24 cellular contexts compared by ENCODE assay signal in the genomic region with DNA sequence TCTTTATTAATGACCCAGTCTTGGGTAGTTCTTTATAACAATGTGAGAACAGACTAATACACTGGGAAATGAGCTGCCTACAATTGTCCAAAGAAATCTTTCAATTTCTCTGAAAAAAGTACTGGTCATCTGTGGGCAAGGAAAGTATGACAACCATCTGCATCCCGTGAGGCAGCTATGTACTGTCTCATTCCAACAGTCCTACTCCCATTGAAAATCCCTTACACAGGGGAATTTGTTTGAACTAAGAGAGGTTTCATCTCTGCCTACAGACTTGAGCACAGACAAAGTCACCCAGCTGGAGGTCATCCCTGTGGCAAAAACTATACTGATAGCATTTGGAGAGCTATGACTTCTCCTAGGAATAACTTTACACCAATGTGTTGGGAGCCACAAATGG. TPM values are rescaled to one million over a fixed set of nuclear protein-coding genes. Genes with fewer than 3 reads are reported as not detected.
DNase-seq lines count a peak whose midpoint lies in the region; ATAC-seq and TF ChIP-seq lines count a peak whose summit lies in the region.
"Had no signal": no experiment of that assay in that cellular context is flagged by ENCODE, and none has a peak within 500 bp of the region (broad histone marks: within the 10 kb centered on the region; RNA-seq: fewer than 3 reads in every experiment).

No MANE protein-coding gene starts in this region.

- no peak overlapping the region for H2BK120ac ChIP-seq in trophoblast cell (ENCODE audit: insufficient read depth, low read length, poor library complexity)

- H3K4me1 ChIP-seq in fibroblast of lung (ENCODE audit: control insufficient read depth, extremely low read depth, insufficient read depth, low read length) (peaks cover 17% of the 10 kb centered on the region), trophoblast cell (ENCODE audit: control insufficient read depth in 1 of 2, insufficient read depth in 2 of 2, low read length in 2 of 2) (peaks cover 3 to 4% of the 10 kb centered on the region in 2 experiments)
- H3K4me1 ChIP-seq: BLaER1, left lung had no signal

- no peak overlapping the region for H3K14ac ChIP-seq in trophoblast cell (ENCODE audit: low read length)

- H3K27ac ChIP-seq in fibroblast of lung (ENCODE audit: insufficient read depth, low read length) (no peak overlapping the region), trophoblast cell (ENCODE audit: low read depth, low read length) (no peak overlapping the region)
- H3K27ac ChIP-seq: BLaER1, left lung, thoracic aorta had no signal

- H3K4me2 ChIP-seq in fibroblast of lung (ENCODE audit: extremely low read depth, insufficient read depth, low read length) (no peak overlapping the region), trophoblast cell (ENCODE audit: low read length) (no peak overlapping the region)
- H3K4me2 ChIP-seq: BLaER1 had no signal

- H2AK5ac ChIP-seq in trophoblast cell (ENCODE audit: low read length), result no peak overlapping the region

- H3K9ac ChIP-seq in fibroblast of lung (ENCODE audit: insufficient read depth, low read length) (no peak overlapping the region), trophoblast cell (ENCODE audit: low read length) (no peak overlapping the region)
- H3K9ac ChIP-seq: BLaER1 had no signal

- no peaks in the 10 kb centered on the region for H3K27me3 ChIP-seq in fibroblast of lung (ENCODE audit: control insufficient read depth, insufficient read depth, low read length)
- no peaks in the 10 kb centered on the region for H3K27me3 ChIP-seq in trophoblast cell (ENCODE audit: insufficient read depth, low read length)
- H3K27me3 ChIP-seq: BLaER1, left lung had no signal

- no peak overlapping the region for H4K8ac ChIP-seq in trophoblast cell (ENCODE audit: low read depth, low read length)

- WGBS in trophoblast cell (ENCODE audit: extremely low coverage, insufficient coverage, insufficient read length), result no CpG with 5 or more reads among the region's 1 CpG

- H3K79me2 ChIP-seq in fibroblast of lung (ENCODE audit: control insufficient read depth, insufficient read depth, low read length), result no peaks in the 10 kb centered on the region
- no peaks in the 10 kb centered on the region for H3K79me2 ChIP-seq in trophoblast cell (ENCODE audit: control insufficient read depth, insufficient read depth, low read length, poor library complexity)

- no peak overlapping the region for H2BK12ac ChIP-seq in trophoblast cell (ENCODE audit: low read length)

- no peaks in the 10 kb centered on the region for H4K20me1 ChIP-seq in fibroblast of lung (ENCODE audit: control insufficient read depth, extremely low read depth, insufficient read depth, low read length)
- H4K20me1 ChIP-seq: BLaER1 had no signal

- H3K4me3 ChIP-seq in fibroblast of lung (replicated peaks in 1 of 4; ENCODE audit: control extremely low read depth in 1 of 4, insufficient read depth in 1 of 4, low read depth in 3 of 4, low read length in 4 of 4) (no peak overlapping the region), trophoblast cell (ENCODE audit: low read depth, low read length) (no peak overlapping the region)
- H3K4me3 ChIP-seq: BLaER1, GM12878, left lung, thoracic aorta had no signal

- no peak overlapping the region for H3K4ac ChIP-seq in trophoblast cell (ENCODE audit: low read depth, low read length)

- no peak overlapping the region for H3K23ac ChIP-seq in trophoblast cell (ENCODE audit: low read length)

- no peak overlapping the region for H3K18ac ChIP-seq in trophoblast cell (ENCODE audit: low read length)

- H2AFZ ChIP-seq in fibroblast of lung (ENCODE audit: low read length) (no peak overlapping the region), trophoblast cell (ENCODE audit: insufficient read depth, low read length, poor library complexity) (no peak overlapping the region)

- H3K9me3 ChIP-seq in fibroblast of lung (ENCODE audit: control insufficient read depth, insufficient read depth, low read depth, low read length) (no peaks in the 10 kb centered on the region), trophoblast cell (ENCODE audit: insufficient read depth, low read depth, low read length) (no peaks in the 10 kb centered on the region)
- H3K9me3 ChIP-seq: BLaER1, left lung, thoracic aorta had no signal

- DNase-seq in EL, result peak; percentile 81
- peak; percentile 14 to 92 for DNase-seq in fibroblast of lung (ENCODE audit: low read depth in 2 of 2)
- DNase-seq in trophoblast cell, result peak; percentile 40 to 76
- no peak for DNase-seq in stimulated activated CD4-positive, alpha-beta T cell treated with anti-CD3 and anti-CD28 coated beads, Interleukin-4, amount 100 ng/mL, for 24 hours
- no peak for DNase-seq in DMS114 treated with DMSO at 0.1 percent for 48 hours (lab: John Stamatoyannopoulos, UW; ENCODE audit: unreplicated experiment)
- no peak for DNase-seq in NCI-H2171 treated with DMSO at 0.1 percent for 48 hours (lab: John Stamatoyannopoulos, UW)
- DNase-seq in SKM-1 (lab: John Stamatoyannopoulos, UW; ENCODE audit: unreplicated experiment), result no peak
- DNase-seq: activated B cell treated with CpG ODN at 0.5 μM for 24 hours; activated CD8-positive, alpha-beta T cell treated with anti-CD3 and anti-CD28 coated beads, Interleukin-2, amount 10 ng/mL, durations not matched to agents 7 days and 5 days; activated naive CD4-positive, alpha-beta T cell treated with Interleukin-2 at 50 U/mL for 16 hours; activated T-cell treated with anti-CD3 and anti-CD28 coated beads, Interleukin-2, amount 50 U/mL, for 24 hours; cortex of kidney; glutamatergic neuron; left lung; NCI-H2107; NCI-H524 treated with DMSO at 0.1 percent for 48 hours; SHP77; T-helper 17 cell had no signal

- no peak overlapping the region for H4K12ac ChIP-seq in trophoblast cell (ENCODE audit: low read depth, low read length)

- H3K79me1 ChIP-seq in trophoblast cell (ENCODE audit: low read length), result no peaks in the 10 kb centered on the region

- peak; percentile 48 for ATAC-seq in SK-N-SH treated with all-trans-retinoic acid at 6 μM for 48 hours
- ATAC-seq: activated CD8-positive, alpha-beta T cell treated with anti-CD3 and anti-CD28 coated beads, Interleukin-2, amount 10 ng/mL, durations not matched to agents 7 days and 5 days; GM12878; left lung; stimulated activated effector memory CD8-positive, alpha-beta T cell treated with anti-CD3 and anti-CD28 coated beads, Interleukin-12 subunit alpha, Interleukin-12 subunit beta, amount 100 ng/mL, for 72 hours; T-helper 17 cell had no signal

- H4K91ac ChIP-seq in trophoblast cell (ENCODE audit: low read depth, low read length), result no peak overlapping the region

- TF ChIP-seq CTCF in fibroblast of lung (conservative IDR thresholded peaks at IDR 0.05 in 1 of 2, IDR thresholded peaks at IDR 0.05 in 1 of 2; ENCODE audit: low read depth in 1 of 2, low read length in 2 of 2), result no peak

- H3K36me3 ChIP-seq in fibroblast of lung (ENCODE audit: control insufficient read depth, insufficient read depth, low read length) (no peaks in the 10 kb centered on the region), trophoblast cell (ENCODE audit: control insufficient read depth in 1 of 2, insufficient read depth in 2 of 2, low read length in 2 of 2) (no peaks in the 10 kb centered on the region)
- H3K36me3 ChIP-seq: BLaER1, left lung, thoracic aorta had no signal

- H2BK5ac ChIP-seq in trophoblast cell (ENCODE audit: low read depth, low read length, poor library complexity), result no peak overlapping the region

TF ChIP-seq in SK-N-SH treated with all-trans-retinoic acid at 6 μM for 48 hours, 23 proteins besides CTCF, POLR2A, EP300 and RAD21 (continues in another document):
- no peak for TF ChIP-seq ESRRG (CRISPR knock-in tag; IDR thresholded peaks at IDR 0.05)
- TF ChIP-seq ZNF565 (CRISPR knock-in tag; conservative IDR thresholded peaks at IDR 0.05; ENCODE audit: low read depth), result no peak
- TF ChIP-seq, protein P1, sequence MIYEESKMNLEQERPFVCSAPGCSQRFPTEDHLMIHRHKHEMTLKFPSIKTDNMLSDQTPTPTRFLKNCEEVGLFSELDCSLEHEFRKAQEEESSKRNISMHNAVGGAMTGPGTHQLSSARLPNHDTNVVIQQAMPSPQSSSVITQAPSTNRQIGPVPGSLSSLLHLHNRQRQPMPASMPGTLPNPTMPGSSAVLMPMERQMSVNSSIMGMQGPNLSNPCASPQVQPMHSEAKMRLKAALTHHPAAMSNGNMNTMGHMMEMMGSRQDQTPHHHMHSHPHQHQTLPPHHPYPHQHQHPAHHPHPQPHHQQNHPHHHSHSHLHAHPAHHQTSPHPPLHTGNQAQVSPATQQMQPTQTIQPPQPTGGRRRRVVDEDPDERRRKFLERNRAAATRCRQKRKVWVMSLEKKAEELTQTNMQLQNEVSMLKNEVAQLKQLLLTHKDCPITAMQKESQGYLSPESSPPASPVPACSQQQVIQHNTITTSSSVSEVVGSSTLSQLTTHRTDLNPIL (CRISPR knock-in tag; IDR thresholded peaks at IDR 0.05; ENCODE audit: low read depth), result no peak
- no peak for TF ChIP-seq CSDC2 (CRISPR knock-in tag; IDR thresholded peaks at IDR 0.05)
- TF ChIP-seq, protein P2, sequence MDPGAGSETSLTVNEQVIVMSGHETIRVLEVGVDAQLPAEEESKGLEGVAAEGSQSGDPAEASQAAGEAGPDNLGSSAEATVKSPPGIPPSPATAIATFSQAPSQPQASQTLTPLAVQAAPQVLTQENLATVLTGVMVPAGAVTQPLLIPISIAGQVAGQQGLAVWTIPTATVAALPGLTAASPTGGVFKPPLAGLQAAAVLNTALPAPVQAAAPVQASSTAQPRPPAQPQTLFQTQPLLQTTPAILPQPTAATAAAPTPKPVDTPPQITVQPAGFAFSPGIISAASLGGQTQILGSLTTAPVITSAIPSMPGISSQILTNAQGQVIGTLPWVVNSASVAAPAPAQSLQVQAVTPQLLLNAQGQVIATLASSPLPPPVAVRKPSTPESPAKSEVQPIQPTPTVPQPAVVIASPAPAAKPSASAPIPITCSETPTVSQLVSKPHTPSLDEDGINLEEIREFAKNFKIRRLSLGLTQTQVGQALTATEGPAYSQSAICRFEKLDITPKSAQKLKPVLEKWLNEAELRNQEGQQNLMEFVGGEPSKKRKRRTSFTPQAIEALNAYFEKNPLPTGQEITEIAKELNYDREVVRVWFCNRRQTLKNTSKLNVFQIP (CRISPR knock-in tag; IDR thresholded peaks at IDR 0.05; ENCODE audit: borderline replicate concordance, low read depth), result no peak
- TF ChIP-seq ZNF70 (CRISPR knock-in tag; IDR thresholded peaks at IDR 0.05), result no peak
- TF ChIP-seq ISL1 (CRISPR knock-in tag; IDR thresholded peaks at IDR 0.05), result no peak
- TF ChIP-seq PPARA (CRISPR knock-in tag; IDR thresholded peaks at IDR 0.05; ENCODE audit: borderline replicate concordance), result no peak

RNA-seq across cellular contexts. Expression of a gene that starts 27.1 kb away (rescaled TPM):
- total RNA-seq in fibroblast of lung, result 0.77 and 1.5 TPM in 2 replicates
- 0.75 and 0.94 TPM in 2 replicates for polyA plus RNA-seq in fibroblast of lung
- 0.73 and 0.96 TPM in 2 replicates for polyA plus RNA-seq in fibroblast of lung (2012)
- polyA minus RNA-seq in fibroblast of lung (ENCODE audit: low replicate concordance), result 1.5 TPM in 1 of 2 replicates, not detected in the other
- polyA plus RNA-seq in trophoblast cell (2013), result 0.14 and 0.26 TPM in 2 replicates
- total RNA-seq: activated B cell treated with CpG ODN at 0.5 μM for 24 hours had no signal
- polyA plus RNA-seq: endothelial cell of umbilical vein had no signal

RNA-seq across cellular contexts. Expression of a gene that starts 58.7 kb away (rescaled TPM):
- 160 and 184 TPM in 2 replicates for total RNA-seq in fibroblast of lung
- 287 and 331 TPM in 2 replicates for polyA plus RNA-seq in fibroblast of lung
- 223 and 225 TPM in 2 replicates for polyA plus RNA-seq in fibroblast of lung (2012)
- 22.4 and 25.6 TPM in 2 replicates for polyA minus RNA-seq in fibroblast of lung (ENCODE audit: low replicate concordance)
- polyA plus RNA-seq in trophoblast cell (2013), result 78.6 and 80.1 TPM in 2 replicates

Comparison
In these comparisons a context has a peak if more than half of its experiments do, and no peak if none do; other contexts are left out.
1. DNase-seq: peak in EL (single experiment), fibroblast of lung (2 of 2) and trophoblast cell (2 of 2); none in stimulated activated CD4-positive, alpha-beta T cell treated with anti-CD3 and anti-CD28 coated beads, Interleukin-4, amount 100 ng/mL, for 24 hours (single experiment), DMS114 treated with DMSO at 0.1 percent for 48 hours (single experiment), NCI-H2171 treated with DMSO at 0.1 percent for 48 hours (single experiment) and SKM-1 (single experiment).